8 cellular contexts compared by ENCODE assay signal in the genomic region with DNA sequence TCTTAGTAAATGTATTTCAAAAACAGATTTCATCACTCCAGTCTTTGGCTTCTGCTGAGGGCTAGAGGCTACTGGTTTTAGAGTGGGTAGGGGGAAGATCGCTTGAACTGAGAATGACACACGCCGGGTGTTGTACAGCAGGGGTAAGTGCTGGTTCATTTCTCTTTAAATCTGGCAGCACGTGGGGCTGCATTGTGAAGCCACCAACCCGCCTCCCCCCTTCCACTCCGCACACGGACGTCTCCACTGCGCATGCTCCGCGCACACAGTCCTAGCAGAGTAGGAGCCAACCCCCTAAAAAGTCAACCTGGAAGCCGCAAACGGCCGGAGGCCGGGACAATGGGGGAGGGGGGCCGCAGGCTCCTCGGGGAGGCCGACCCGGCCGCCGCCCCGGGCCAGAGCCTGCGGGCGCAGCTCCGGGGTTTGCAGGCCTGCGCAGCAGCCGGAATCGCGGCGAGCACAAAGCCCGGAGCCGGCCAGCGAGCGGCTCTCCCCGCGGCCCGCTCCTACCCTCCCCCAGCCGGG. TPM values are rescaled to one million over a fixed set of nuclear protein-coding genes. Genes with fewer than 3 reads are reported as not detected.
DNase-seq lines count a peak whose midpoint lies in the region; ATAC-seq and TF ChIP-seq lines count a peak whose summit lies in the region.

No MANE protein-coding gene starts in this region.

- H3K79me2 ChIP-seq in GM23248 (ENCODE audit: insufficient read depth), result peaks cover 58% of the 10 kb centered on the region

- POLR2A ChIA-PET in naive thymus-derived CD4-positive, alpha-beta T cell (lab: Charles Lee), result interaction anchor here (1.2 to 2.1 kb wide), 5 partner anchors 10 to 338 kb away, joined by 3 to 15 read pairs (median 5); partner anchors contain the start of genes CYB5D2 and ZZEF1

- H3K4me1 Mint-ChIP-seq in activated T-helper 2 cell treated with anti-CD3 and anti-CD28 coated beads, Interferon-gamma antibody, Interleukin-2, Interleukin-4, amounts not matched to agents 10 μg/mL and 5 μg/mL and 100 μg/mL, durations not matched to agents 14 hours and 24 hours and 36 hours (ENCODE audit: low read depth), result peaks cover 20% of the 10 kb centered on the region
- H3K4me1 Mint-ChIP-seq in naive thymus-derived CD4-positive, alpha-beta T cell, result peaks cover 22 to 42% (median 36%) of the 10 kb centered on the region in 7 donors
- H3K4me1 Mint-ChIP-seq in stimulated activated effector memory CD8-positive, alpha-beta T cell treated with anti-CD3 and anti-CD28 coated beads, Interleukin-12 subunit alpha, Interleukin-12 subunit beta, amount 100 ng/mL, for 72 hours, result peaks cover 25% of the 10 kb centered on the region

- H3K4me1 ChIP-seq in GM23248 (ENCODE audit: insufficient read depth), result 0 out of 2 replicates have a peak, but pooled peaks cover 3% of the 10 kb centered on the region
- peaks cover 11% of the 10 kb centered on the region in 2 donors for H3K4me1 ChIP-seq in naive thymus-derived CD4-positive, alpha-beta T cell (ENCODE audit: control insufficient read depth in 2 of 2, insufficient read depth in 2 of 2, low read length in 2 of 2)

- in situ Hi-C loops in GM23248 (cut with MboI), result no loop called here

- intact Hi-C loops in activated T-helper 2 cell treated with anti-CD3 and anti-CD28 coated beads, Interferon-gamma antibody, Interleukin-2, Interleukin-4, amounts not matched to agents 10 μg/mL and 5 μg/mL and 100 μg/mL, durations not matched to agents 14 hours and 24 hours and 36 hours (cut with micrococcal nuclease), result loop anchor here (5.0 to 10.0 kb wide), 2 partner anchors 103 to 580 kb away; partner anchors contain the start of genes ANKFY1, PFN1, RNF167 and SLC25A11
- intact Hi-C loops in naive thymus-derived CD4-positive, alpha-beta T cell (cut with micrococcal nuclease), result loop anchor here (1.0 to 10.0 kb wide), 8 partner anchors 48 to 1853 kb away; partner anchors contain the start of genes CAMKK1 (in 1 of the 2), DERL2 (in 1 of the 2), HASPIN (in 1 of the 2) and METTL16 (in 1 of the 2)

- WGBS in GM23248 (ENCODE audit: low coverage in 1 of 2, low lambda C conversion rate in 2 of 2, missing lambda C conversion rate in 2 of 2), 2 experiments, result 0 to 1% methylated on average over 22 to 37 of the region's 38 CpGs

- peaks cover 4% of the 10 kb centered on the region; the same call in 1 of the 2 replicates for H4K20me1 ChIP-seq in GM23248 (ENCODE audit: insufficient read depth)

- H3K27ac Mint-ChIP-seq in activated T-helper 2 cell treated with anti-CD3 and anti-CD28 coated beads, Interferon-gamma antibody, Interleukin-2, Interleukin-4, amounts not matched to agents 10 μg/mL and 5 μg/mL and 100 μg/mL, durations not matched to agents 14 hours and 24 hours and 36 hours, result peak overlapping the region; percentile 94
- peak overlapping the region; percentile 92 to 98 (median 94) for H3K27ac Mint-ChIP-seq in naive thymus-derived CD4-positive, alpha-beta T cell
- peak overlapping the region; percentile 89 for H3K27ac Mint-ChIP-seq in stimulated activated effector memory CD8-positive, alpha-beta T cell treated with anti-CD3 and anti-CD28 coated beads, Interleukin-12 subunit alpha, Interleukin-12 subunit beta, amount 100 ng/mL, for 72 hours

- peaks cover 4% of the 10 kb centered on the region; the same call in 1 of the 2 replicates for H3F3A ChIP-seq in GM23248 (ENCODE audit: insufficient read depth)

- H2AFZ ChIP-seq in GM23248, result peak overlapping the region; percentile 62

- no peaks in the 10 kb centered on the region for H3K27me3 ChIP-seq in GM23248 (replicated peaks; ENCODE audit: insufficient read depth)
- H3K27me3 ChIP-seq in naive thymus-derived CD4-positive, alpha-beta T cell (ENCODE audit: control insufficient read depth in 2 of 2, insufficient read depth in 2 of 2, low read length in 2 of 2), result no peaks in the 10 kb centered on the region

- no peaks in the 10 kb centered on the region for H3K9me3 Mint-ChIP-seq in activated T-helper 2 cell treated with anti-CD3 and anti-CD28 coated beads, Interferon-gamma antibody, Interleukin-2, Interleukin-4, amounts not matched to agents 10 μg/mL and 5 μg/mL and 100 μg/mL, durations not matched to agents 14 hours and 24 hours and 36 hours
- peaks cover 0 to 1% (median 0%) of the 10 kb centered on the region in 11 donors for H3K9me3 Mint-ChIP-seq in naive thymus-derived CD4-positive, alpha-beta T cell
- H3K9me3 Mint-ChIP-seq in stimulated activated effector memory CD8-positive, alpha-beta T cell treated with anti-CD3 and anti-CD28 coated beads, Interleukin-12 subunit alpha, Interleukin-12 subunit beta, amount 100 ng/mL, for 72 hours, result no peaks in the 10 kb centered on the region

- no peaks in the 10 kb centered on the region for H3K36me3 ChIP-seq in GM23248 (ENCODE audit: low read depth)
- H3K36me3 ChIP-seq in naive thymus-derived CD4-positive, alpha-beta T cell (ENCODE audit: control insufficient read depth in 2 of 3, insufficient read depth in 3 of 3, low read length in 3 of 3), result peaks cover 0 to 8% (median 0%) of the 10 kb centered on the region in 3 experiments

- peak overlapping the region; percentile 82 for H3K4me3 ChIP-seq in GM23248
- H3K4me3 ChIP-seq in LNCaP clone FGC (ENCODE audit: low read depth, low read length), result peak overlapping the region; percentile 93
- peak overlapping the region; percentile 46 for H3K4me3 ChIP-seq in fibroblast of mammary gland (ENCODE audit: control insufficient read depth, low read depth, low read length)
- H3K4me3 ChIP-seq in naive thymus-derived CD4-positive, alpha-beta T cell (ENCODE audit: low read length), result peak overlapping the region; percentile 58

- H3K4me2 ChIP-seq in GM23248 (ENCODE audit: unreplicated experiment), result peak overlapping the region; percentile 99

- H3K27ac ChIP-seq in GM23248, result peak overlapping the region; percentile 77
- peak overlapping the region; percentile 94 for H3K27ac ChIP-seq in naive thymus-derived CD4-positive, alpha-beta T cell (ENCODE audit: low read depth, low read length)

- CTCF ChIA-PET in naive thymus-derived CD4-positive, alpha-beta T cell (lab: Charles Lee), result no interaction called here

- peak overlapping the region; percentile 93 for H3K4me3 Mint-ChIP-seq in activated T-helper 2 cell treated with anti-CD3 and anti-CD28 coated beads, Interferon-gamma antibody, Interleukin-2, Interleukin-4, amounts not matched to agents 10 μg/mL and 5 μg/mL and 100 μg/mL, durations not matched to agents 14 hours and 24 hours and 36 hours (ENCODE audit: low read depth)
- H3K4me3 Mint-ChIP-seq in naive thymus-derived CD4-positive, alpha-beta T cell, result peak overlapping the region; percentile 92 to 99 (median 96)
- H3K4me3 Mint-ChIP-seq in stimulated activated effector memory CD8-positive, alpha-beta T cell treated with anti-CD3 and anti-CD28 coated beads, Interleukin-12 subunit alpha, Interleukin-12 subunit beta, amount 100 ng/mL, for 72 hours, result peak overlapping the region; percentile 78

- H3K9ac ChIP-seq in GM23248, result peak overlapping the region; percentile 87

- ATAC-seq in naive thymus-derived CD4-positive, alpha-beta T cell, result peak; percentile 65
- ATAC-seq in stimulated activated effector memory CD8-positive, alpha-beta T cell treated with anti-CD3 and anti-CD28 coated beads, Interleukin-12 subunit alpha, Interleukin-12 subunit beta, amount 100 ng/mL, for 72 hours, result peak; percentile 82

- H3K27me3 Mint-ChIP-seq in activated T-helper 2 cell treated with anti-CD3 and anti-CD28 coated beads, Interferon-gamma antibody, Interleukin-2, Interleukin-4, amounts not matched to agents 10 μg/mL and 5 μg/mL and 100 μg/mL, durations not matched to agents 14 hours and 24 hours and 36 hours (ENCODE audit: low read depth), result no peaks in the 10 kb centered on the region
- no peaks in the 10 kb centered on the region for H3K27me3 Mint-ChIP-seq in naive thymus-derived CD4-positive, alpha-beta T cell

- H3K9me2 ChIP-seq in GM23248 (ENCODE audit: insufficient read depth), result no peaks in the 10 kb centered on the region

- H3K36me3 Mint-ChIP-seq in activated T-helper 2 cell treated with anti-CD3 and anti-CD28 coated beads, Interferon-gamma antibody, Interleukin-2, Interleukin-4, amounts not matched to agents 10 μg/mL and 5 μg/mL and 100 μg/mL, durations not matched to agents 14 hours and 24 hours and 36 hours (ENCODE audit: low read depth), result peaks cover 24% of the 10 kb centered on the region
- peaks cover 0 to 2% (median 0%) of the 10 kb centered on the region in 5 donors for H3K36me3 Mint-ChIP-seq in naive thymus-derived CD4-positive, alpha-beta T cell
- H3K36me3 Mint-ChIP-seq in stimulated activated effector memory CD8-positive, alpha-beta T cell treated with anti-CD3 and anti-CD28 coated beads, Interleukin-12 subunit alpha, Interleukin-12 subunit beta, amount 100 ng/mL, for 72 hours, result peaks cover 51% of the 10 kb centered on the region

- TF ChIP-seq CTCF in LNCaP clone FGC (IDR thresholded peaks at IDR 0.05; ENCODE audit: control insufficient read depth, extremely low read depth, insufficient read depth), result no peak
- TF ChIP-seq CTCF in fibroblast of mammary gland (conservative IDR thresholded peaks at IDR 0.05; ENCODE audit: control insufficient read depth, insufficient read depth, low read depth, low read length), result no peak

- DNase-seq in DMS79 (lab: John Stamatoyannopoulos, UW) (peak; percentile 82), GM23248 (peak; percentile 96), LNCaP clone FGC (ENCODE audit: low read depth) (peak; percentile 82), RPMI8226 (peak; percentile 93), fibroblast of mammary gland (ENCODE audit: low read depth) (peak; percentile 91)
- DNase-seq in activated T-helper 2 cell treated with anti-CD3 and anti-CD28 coated beads, Interferon-gamma antibody, Interleukin-2, Interleukin-4, amounts not matched to agents 10 μg/mL and 5 μg/mL and 100 μg/mL, durations not matched to agents 14 hours and 24 hours and 36 hours (ENCODE audit: low spot score), result peak; percentile 87
- DNase-seq in naive thymus-derived CD4-positive, alpha-beta T cell, result peak; percentile 73 to 89 (median 85)
- peak; percentile 76 to 94 for DNase-seq in stimulated activated effector memory CD8-positive, alpha-beta T cell treated with anti-CD3 and anti-CD28 coated beads, Interleukin-12 subunit alpha, Interleukin-12 subunit beta, amount 100 ng/mL, for 72 hours (ENCODE audit: low spot score in 2 of 2)

- H3K9me3 ChIP-seq in GM23248 (ENCODE audit: low read depth), result no peaks in the 10 kb centered on the region
- no peaks in the 10 kb centered on the region for H3K9me3 ChIP-seq in naive thymus-derived CD4-positive, alpha-beta T cell (ENCODE audit: control insufficient read depth in 2 of 3, low read length in 3 of 3)

RNA-seq across cellular contexts. Expression of gene UBE2G1, which starts 1.3 kb away (rescaled TPM):
- total RNA-seq in GM23248 (2014; rRNA removed; shearing (Covaris generic)), result 37.8 and 39.2 TPM in 2 replicates
- 49.4 and 55.8 TPM in 2 replicates for polyA plus RNA-seq in GM23248 (2016; fragmentation: Nextera tagmentation; extraction: Ambion mirVana)
- 74.1 and 74.5 TPM in 2 replicates for total RNA-seq in activated T-helper 2 cell treated with anti-CD3 and anti-CD28 coated beads, Interferon-gamma antibody, Interleukin-2, Interleukin-4, amounts not matched to agents 10 μg/mL and 5 μg/mL and 100 μg/mL, durations not matched to agents 14 hours and 24 hours and 36 hours
- total RNA-seq in naive thymus-derived CD4-positive, alpha-beta T cell, result 10 to 100 TPM; 50.1 to 63.7 (median 56.6) TPM
- 10 to 100 TPM; 55.1 to 68.9 TPM for polyA plus RNA-seq in naive thymus-derived CD4-positive, alpha-beta T cell

Comparison
In these comparisons a context has a peak if more than half of its experiments do, and no peak if none do; other contexts are left out.
1. Peak in every context shown above with its lines: DNase-seq, ATAC-seq, H3K4me3 ChIP-seq and H3K27ac ChIP-seq.